ENCODE assay signal across 20 cellular contexts in the genomic region with DNA sequence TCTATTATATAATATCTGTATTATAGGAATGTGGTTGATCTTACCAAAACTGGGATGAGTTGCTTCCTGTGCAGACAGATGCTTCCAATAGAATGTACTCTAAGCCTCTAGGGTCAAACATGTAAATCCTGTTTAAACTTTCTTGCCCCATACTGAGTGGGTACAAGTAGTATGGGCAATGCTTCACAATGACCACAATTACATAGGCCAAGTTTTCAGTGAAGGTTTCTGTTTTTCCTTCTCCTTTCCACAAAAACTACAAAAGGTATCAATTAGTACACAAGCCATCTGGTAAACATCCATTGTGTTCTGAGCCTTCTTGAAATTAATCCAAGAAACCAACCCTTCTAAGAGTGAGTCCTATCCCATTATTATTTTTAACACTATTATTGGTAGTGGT.
"Had no signal": no experiment of that assay in that cellular context is flagged by ENCODE, and none has a peak within 500 bp of the region (broad histone marks: within the 10 kb centered on the region; RNA-seq: fewer than 3 reads in every experiment).

No MANE protein-coding gene starts in this region.

- DNase-seq: Kasumi-1, MM.1S, NCI-H1092 treated with DMSO at 0.1 percent for 48 hours, NCI-H1436 treated with DMSO at 0.1 percent for 48 hours, NCI-H1694, NCI-H187 treated with DMSO at 0.1 percent for 48 hours, NCI-H2029 treated with DMSO at 0.1 percent for 48 hours, NCI-H2171 treated with DMSO at 0.1 percent for 48 hours, NCI-H226, NCI-H446, NCI-H510A, NCI-H524 treated with DMSO at 0.1 percent for 48 hours, NCI-H69, NCI-H774, SHP77 had no signal

- H3K27ac ChIP-seq: HL-60, KMS-11, RWPE1 had no signal

- ATAC-seq: K562, Panc1 had no signal

- H3K4me3 ChIP-seq: K562 had no signal
